Comparison of ENCODE assay signal across 9 cellular contexts in the genomic region with DNA sequence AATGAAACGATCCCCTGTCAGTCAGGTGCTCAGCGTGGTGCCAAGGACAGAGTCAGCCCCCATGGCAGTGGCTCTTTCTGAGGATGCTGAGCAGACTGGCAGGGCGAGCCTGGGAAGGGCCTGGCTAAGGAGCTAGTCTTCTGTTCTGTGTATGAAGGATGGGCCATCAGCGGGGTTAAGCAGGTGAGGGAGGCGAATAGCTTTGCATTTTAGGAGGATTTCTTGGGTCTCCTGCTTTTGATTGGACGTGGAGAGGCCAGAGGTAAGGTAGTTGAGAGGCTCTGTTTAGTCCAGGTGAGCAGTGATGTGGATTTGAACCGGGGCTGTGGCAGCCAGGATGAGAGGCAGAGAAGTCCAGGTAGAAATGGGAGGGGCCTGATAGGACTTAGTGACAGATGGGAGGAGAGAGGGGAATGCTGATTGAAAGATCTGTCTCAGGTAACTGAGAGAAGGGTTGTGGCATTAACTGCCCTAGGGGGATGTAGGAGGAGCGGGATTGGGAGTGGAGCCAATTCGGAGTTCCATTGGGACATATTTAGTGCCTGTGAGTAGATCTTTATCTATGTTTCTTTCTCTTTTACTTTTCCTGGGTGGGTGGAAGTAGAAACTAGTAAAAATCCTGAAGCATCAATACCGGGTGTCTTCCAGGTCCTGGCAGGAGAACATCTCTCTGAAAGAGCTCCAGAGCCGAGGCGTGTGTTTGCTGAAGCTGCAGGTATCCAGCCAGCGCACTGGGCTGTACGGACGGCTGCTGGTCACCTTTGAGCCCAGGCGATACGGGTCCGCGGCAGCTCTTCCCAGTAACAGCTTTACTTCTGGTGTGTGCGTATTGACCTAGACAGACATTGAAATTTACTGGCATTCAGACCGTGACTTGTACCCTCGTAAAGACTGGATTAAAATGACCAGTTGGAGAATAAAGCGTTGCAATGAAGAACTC. TPM values are rescaled to one million over a fixed set of nuclear protein-coding genes. Genes with fewer than 3 reads are reported as not detected.
DNase-seq lines count a peak whose midpoint lies in the region; ATAC-seq and TF ChIP-seq lines count a peak whose summit lies in the region.
"Had no signal": no experiment of that assay in that cellular context is flagged by ENCODE, and none has a peak within 500 bp of the region (broad histone marks: within the 10 kb centered on the region; RNA-seq: fewer than 3 reads in every experiment).

No MANE protein-coding gene starts in this region.

- WGBS in SK-N-SH (ENCODE audit: low lambda C conversion rate), result 85% methylated on average over 21 of the region's 23 CpGs
- WGBS in esophagus muscularis mucosa, result 87% methylated on average over 21 of the region's 23 CpGs

- CTCF ChIA-PET in SK-N-SH (lab: Yijun Ruan, JAX), result interaction anchor here (0.6 to 1.4 kb wide), 4 partner anchors 14 to 96 kb away, joined by 3 read pairs; no protein-coding TSS in a partner anchor
- CTCF ChIA-PET in PC-9 (lab: Charles Lee), result no interaction called here

- H3K9ac ChIP-seq in SK-N-SH (no peak overlapping the region), skeletal muscle satellite cell (ENCODE audit: low read depth, low read length) (peak overlapping the region; percentile 94)

- H3K9me3 ChIP-seq in SK-N-SH (no peaks in the 10 kb centered on the region), PC-9 (ENCODE audit: insufficient read depth, low read depth) (no peaks in the 10 kb centered on the region), esophagus muscularis mucosa (no peaks in the 10 kb centered on the region), skeletal muscle satellite cell (replicated peaks; ENCODE audit: low read length) (no peaks in the 10 kb centered on the region)

- no peak for ATAC-seq in SK-N-SH treated with all-trans-retinoic acid at 6 μM for 48 hours

- H3K4me1 ChIP-seq in SK-N-SH (ENCODE audit: control insufficient read depth in 1 of 2, insufficient read depth in 2 of 2, low read depth in 1 of 2, low read length in 1 of 2) (peaks cover 14 to 18% of the 10 kb centered on the region in 2 experiments), PC-9 (replicated peaks; ENCODE audit: insufficient read depth) (peaks cover 24% of the 10 kb centered on the region), esophagus muscularis mucosa (peaks cover 26 to 39% (median 33%) of the 10 kb centered on the region in 4 donors), skeletal muscle satellite cell (ENCODE audit: control insufficient read depth, insufficient read depth, low read length) (peaks cover 15% of the 10 kb centered on the region)

- H3K9me2 ChIP-seq in SK-N-SH, result no peaks in the 10 kb centered on the region
- H3K9me2 ChIP-seq in PC-9 (ENCODE audit: insufficient read depth), result no peaks in the 10 kb centered on the region

- intact Hi-C loops in PC-9 (cut with micrococcal nuclease; ENCODE audit: unreplicated experiment) (no loop called here), esophagus muscularis mucosa (cut with DNase I) (loop anchor here (2.0 kb wide), 1 partner anchor 183 kb away; no protein-coding TSS in a partner anchor)

- no TSS peak for BruUV-seq in PC-9 (replicated peaks; lab: Mats Ljungman, UMichigan)

- peaks cover 60% of the 10 kb centered on the region for H3K79me2 ChIP-seq in SK-N-SH (ENCODE audit: insufficient read depth)
- H3K79me2 ChIP-seq in PC-9 (ENCODE audit: low read depth), result peaks cover 58% of the 10 kb centered on the region

- H3K27me3 ChIP-seq in SK-N-SH (ENCODE audit: insufficient read depth) (no peaks in the 10 kb centered on the region), PC-9 (ENCODE audit: insufficient read depth, low read depth) (no peaks in the 10 kb centered on the region), esophagus muscularis mucosa (no peaks in the 10 kb centered on the region), skeletal muscle satellite cell (ENCODE audit: control insufficient read depth, insufficient read depth, low read length) (no peaks in the 10 kb centered on the region)

- no peak overlapping the region for H3K27ac ChIP-seq in SK-N-SH (ENCODE audit: low read depth in 2 of 2, low read length in 1 of 2)
- no peak overlapping the region for H3K27ac ChIP-seq in PC-9
- H3K27ac ChIP-seq in esophagus muscularis mucosa (replicated peaks in 1 of 4), result peak overlapping the region in 3 of 4 donors; percentile 85 to 90 (median 89)

- POLR2A ChIA-PET in SK-N-SH (lab: Yijun Ruan, JAX) (no interaction called here), PC-9 (lab: Charles Lee; ENCODE audit: unreplicated experiment) (no interaction called here)

- H3K36me3 ChIP-seq in SK-N-SH (replicated peaks in 1 of 2; ENCODE audit: control insufficient read depth in 1 of 2, insufficient read depth in 2 of 2, low read length in 1 of 2) (peaks cover 16 to 18% of the 10 kb centered on the region in 2 experiments), PC-9 (ENCODE audit: low read depth) (peaks cover 9% of the 10 kb centered on the region; the same call in 1 of the 2 replicates), esophagus muscularis mucosa (peaks cover 38 to 49% (median 40%) of the 10 kb centered on the region in 4 donors), skeletal muscle satellite cell (ENCODE audit: insufficient read depth, low read length) (peaks cover 21% of the 10 kb centered on the region)

- peak overlapping the region in 1 of 2 experiments; percentile 98; a peak in 3 of 4 replicates for H3K4me3 ChIP-seq in SK-N-SH (ENCODE audit: low read depth in 2 of 2, low read length in 1 of 2)
- H3K4me3 ChIP-seq in PC-9, result peak overlapping the region; percentile 99; the same call in 1 of the 2 replicates
- peak overlapping the region; percentile 75 to 85 (median 78) for H3K4me3 ChIP-seq in esophagus muscularis mucosa
- peak overlapping the region; percentile 97 for H3K4me3 ChIP-seq in skeletal muscle satellite cell (ENCODE audit: low read length)

- H4K20me1 ChIP-seq in SK-N-SH (ENCODE audit: insufficient read depth) (peaks cover 3% of the 10 kb centered on the region; the same call in 1 of the 2 replicates), PC-9 (ENCODE audit: insufficient read depth) (0 out of 2 replicates have a peak, but pooled peaks cover 3% of the 10 kb centered on the region)

- TF ChIP-seq RAD21 in SK-N-SH (IDR thresholded peaks at IDR 0.05; ENCODE audit: low read length), result no peak

- TF ChIP-seq CTCF in SK-N-SH (IDR thresholded peaks at IDR 0.05) (no peak), PC-9 (conservative IDR thresholded peaks at IDR 0.05) (no peak), esophagus muscularis mucosa (IDR thresholded peaks at IDR 0.05) (no peak)

- H2AFZ ChIP-seq in SK-N-SH (ENCODE audit: low read depth), result no peak overlapping the region
- no peak overlapping the region for H2AFZ ChIP-seq in PC-9

- TF ChIP-seq EP300 in SK-N-SH (IDR thresholded peaks at IDR 0.05; ENCODE audit: borderline replicate concordance in 1 of 2, low read depth in 1 of 2, low read length in 1 of 2) (no peak), esophagus muscularis mucosa (IDR thresholded peaks at IDR 0.05) (no peak)

- no peak for TF ChIP-seq POLR2A in esophagus muscularis mucosa (IDR thresholded peaks at IDR 0.05; ENCODE audit: low read depth)

- no peak for DNase-seq in SK-N-SH
- DNase-seq in PC-9, result peak in 1 of 2 experiments; percentile 21
- DNase-seq in esophagus muscularis mucosa (ENCODE audit: extremely low spot score), result no peak
- DNase-seq in SHP77 treated with DMSO at 0.1 percent for 48 hours (lab: John Stamatoyannopoulos, UW), result no peak
- no peak for DNase-seq in HPDE6-E6E7 (ENCODE audit: extremely low spot score)
- DNase-seq in NCI-H2081 (lab: John Stamatoyannopoulos, UW), result no peak
- DNase-seq: stimulated activated CD4-positive, alpha-beta T cell treated with anti-CD3 and anti-CD28 coated beads, Interleukin-4, amount 100 ng/mL, for 4 hours had no signal

- H3F3A ChIP-seq in SK-N-SH (replicated peaks; ENCODE audit: insufficient read depth) (no peaks in the 10 kb centered on the region), PC-9 (ENCODE audit: insufficient read depth, low read depth) (0 out of 2 replicates have a peak, but pooled peaks cover 3% of the 10 kb centered on the region)

- H3K4me2 ChIP-seq in SK-N-SH, result peak overlapping the region; percentile 90
- peak overlapping the region; percentile 81 for H3K4me2 ChIP-seq in PC-9
- peak overlapping the region; percentile 87 for H3K4me2 ChIP-seq in skeletal muscle satellite cell (ENCODE audit: low read length)

TF ChIP-seq in SK-N-SH, 30 proteins besides CTCF, POLR2A, EP300 and RAD21 (continues in another document):
- TF ChIP-seq FOSL2 (IDR thresholded peaks at IDR 0.05; ENCODE audit: borderline replicate concordance, low read depth) (no peak), MXI1 (IDR thresholded peaks at IDR 0.05; ENCODE audit: low read depth, low read length) (no peak), POLR2AphosphoS5 (IDR thresholded peaks at IDR 0.05; ENCODE audit: low read depth, low read length) (no peak), GATA2 (CRISPR knock-in tag; IDR thresholded peaks at IDR 0.05) (no peak)

TF ChIP-seq in SK-N-SH treated with all-trans-retinoic acid at 6 μM for 48 hours, 23 proteins besides CTCF, POLR2A, EP300 and RAD21 (continues in another document):
- TF ChIP-seq CSDC2 (CRISPR knock-in tag; IDR thresholded peaks at IDR 0.05) (no peak), RARB (CRISPR knock-in tag; IDR thresholded peaks at IDR 0.05) (no peak), OSR1 (CRISPR knock-in tag; IDR thresholded peaks at IDR 0.05) (no peak)
- TF ChIP-seq, protein P1, sequence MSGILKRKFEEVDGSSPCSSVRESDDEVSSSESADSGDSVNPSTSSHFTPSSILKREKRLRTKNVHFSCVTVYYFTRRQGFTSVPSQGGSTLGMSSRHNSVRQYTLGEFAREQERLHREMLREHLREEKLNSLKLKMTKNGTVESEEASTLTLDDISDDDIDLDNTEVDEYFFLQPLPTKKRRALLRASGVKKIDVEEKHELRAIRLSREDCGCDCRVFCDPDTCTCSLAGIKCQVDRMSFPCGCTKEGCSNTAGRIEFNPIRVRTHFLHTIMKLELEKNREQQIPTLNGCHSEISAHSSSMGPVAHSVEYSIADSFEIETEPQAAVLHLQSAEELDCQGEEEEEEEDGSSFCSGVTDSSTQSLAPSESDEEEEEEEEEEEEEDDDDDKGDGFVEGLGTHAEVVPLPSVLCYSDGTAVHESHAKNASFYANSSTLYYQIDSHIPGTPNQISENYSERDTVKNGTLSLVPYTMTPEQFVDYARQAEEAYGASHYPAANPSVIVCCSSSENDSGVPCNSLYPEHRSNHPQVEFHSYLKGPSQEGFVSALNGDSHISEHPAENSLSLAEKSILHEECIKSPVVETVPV (CRISPR knock-in tag; IDR thresholded peaks at IDR 0.05), result no peak

RNA-seq across cellular contexts. Expression of gene IGHMBP2, which starts 2.0 kb away (rescaled TPM):
- 7.8 and 9.0 TPM in 2 replicates for polyA plus RNA-seq in SK-N-SH (2012; rRNA removed)
- polyA plus RNA-seq in SK-N-SH (2012; cell fraction: cytosol; rRNA removed), result 2.7 and 5.2 TPM in 2 replicates
- polyA plus RNA-seq in SK-N-SH (2012; cell fraction: nucleus; rRNA removed), result 29.1 and 32.4 TPM in 2 replicates
- total RNA-seq in PC-9 (2021) (27.0 and 27.6 TPM in 2 replicates), esophagus muscularis mucosa (10 to 100 TPM; 11.6 to 30.8 (median 28.0) TPM)
- 8.6 and 9.2 TPM in 2 replicates for total RNA-seq in skeletal muscle satellite cell (2012; rRNA removed)

RNA-seq across cellular contexts. Expression of gene MRPL21, which starts 2.1 kb away (rescaled TPM):
- 98.3 and 125 TPM in 2 replicates for polyA plus RNA-seq in SK-N-SH (2012; rRNA removed)
- 84.3 and 115 TPM in 2 replicates for polyA plus RNA-seq in SK-N-SH (2012; cell fraction: cytosol; rRNA removed)
- 54.2 and 63.0 TPM in 2 replicates for polyA plus RNA-seq in SK-N-SH (2012; cell fraction: nucleus; rRNA removed)
- total RNA-seq in PC-9 (2021) (81.9 and 88.0 TPM in 2 replicates), esophagus muscularis mucosa (10 to 100 TPM; 47.2 to 66.2 (median 51.2) TPM)
- 75.3 and 85.0 TPM in 2 replicates for total RNA-seq in skeletal muscle satellite cell (2012; rRNA removed)

Comparison
In these comparisons a context has a peak if more than half of its experiments do, and no peak if none do; other contexts are left out.
1. H3K27ac ChIP-seq: peak in esophagus muscularis mucosa (3 of 4); none in SK-N-SH (0 of 2) and PC-9 (single experiment).
2. Peak in every context shown above with its lines, with median percentiles within 50 percentile points of each other: H3K4me2 ChIP-seq.